In the genomic region with DNA sequence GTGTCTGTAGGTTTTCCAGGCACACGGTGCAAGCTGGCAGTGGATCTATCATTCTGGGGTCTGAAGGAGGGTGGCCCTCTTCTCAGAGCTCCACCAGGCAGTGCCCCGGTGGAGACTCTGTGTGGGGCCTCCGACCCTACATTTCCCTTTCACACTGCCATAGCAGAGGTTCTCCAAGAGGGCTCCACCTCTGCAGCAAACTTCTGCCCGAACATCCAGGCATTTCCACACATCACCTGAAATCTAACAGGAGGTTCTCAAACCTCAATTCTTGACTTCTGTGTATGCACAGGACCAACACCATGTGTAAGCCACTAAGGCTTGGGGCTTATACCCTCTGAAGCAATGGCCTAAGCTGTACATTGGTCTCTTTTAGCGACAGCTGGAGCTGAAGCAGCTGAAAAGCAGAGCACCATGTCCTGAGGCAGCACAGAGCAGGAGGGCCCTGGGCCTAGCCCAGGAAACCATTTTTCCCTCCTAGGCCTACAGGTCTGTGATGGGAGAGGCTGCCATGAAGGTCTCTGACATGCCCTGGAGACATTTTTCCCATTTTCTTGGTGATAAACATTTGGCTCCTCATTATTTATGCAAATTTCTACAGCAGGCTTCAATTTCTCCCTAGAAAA, we compare ENCODE assay signal across 2 cellular contexts.
TF ChIP-seq lines count a peak whose summit lies in the region.

No MANE protein-coding gene starts in this region.

TF ChIP-seq in HEK293, 187 proteins besides CTCF, POLR2A, EP300 and RAD21 (continues in another document):
- TF ChIP-seq ZSCAN23 (tag by site-specific recombination; IDR thresholded peaks at IDR 0.05), result no peak
- no peak for TF ChIP-seq ZNF311 (tag by site-specific recombination; IDR thresholded peaks at IDR 0.05; ENCODE audit: borderline replicate concordance)
- no peak for TF ChIP-seq PRDM1 (tag by site-specific recombination; IDR thresholded peaks at IDR 0.05)
- TF ChIP-seq, protein P1, sequence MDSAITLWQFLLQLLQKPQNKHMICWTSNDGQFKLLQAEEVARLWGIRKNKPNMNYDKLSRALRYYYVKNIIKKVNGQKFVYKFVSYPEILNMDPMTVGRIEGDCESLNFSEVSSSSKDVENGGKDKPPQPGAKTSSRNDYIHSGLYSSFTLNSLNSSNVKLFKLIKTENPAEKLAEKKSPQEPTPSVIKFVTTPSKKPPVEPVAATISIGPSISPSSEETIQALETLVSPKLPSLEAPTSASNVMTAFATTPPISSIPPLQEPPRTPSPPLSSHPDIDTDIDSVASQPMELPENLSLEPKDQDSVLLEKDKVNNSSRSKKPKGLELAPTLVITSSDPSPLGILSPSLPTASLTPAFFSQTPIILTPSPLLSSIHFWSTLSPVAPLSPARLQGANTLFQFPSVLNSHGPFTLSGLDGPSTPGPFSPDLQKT (IDR thresholded peaks at IDR 0.05; ENCODE audit: borderline replicate concordance, low read depth, low read length), result no peak
- no peak for TF ChIP-seq ZSCAN16 (tag by site-specific recombination; IDR thresholded peaks at IDR 0.05)
- TF ChIP-seq ZNF747 (tag by site-specific recombination; IDR thresholded peaks at IDR 0.05), result no peak
- TF ChIP-seq, protein P2, sequence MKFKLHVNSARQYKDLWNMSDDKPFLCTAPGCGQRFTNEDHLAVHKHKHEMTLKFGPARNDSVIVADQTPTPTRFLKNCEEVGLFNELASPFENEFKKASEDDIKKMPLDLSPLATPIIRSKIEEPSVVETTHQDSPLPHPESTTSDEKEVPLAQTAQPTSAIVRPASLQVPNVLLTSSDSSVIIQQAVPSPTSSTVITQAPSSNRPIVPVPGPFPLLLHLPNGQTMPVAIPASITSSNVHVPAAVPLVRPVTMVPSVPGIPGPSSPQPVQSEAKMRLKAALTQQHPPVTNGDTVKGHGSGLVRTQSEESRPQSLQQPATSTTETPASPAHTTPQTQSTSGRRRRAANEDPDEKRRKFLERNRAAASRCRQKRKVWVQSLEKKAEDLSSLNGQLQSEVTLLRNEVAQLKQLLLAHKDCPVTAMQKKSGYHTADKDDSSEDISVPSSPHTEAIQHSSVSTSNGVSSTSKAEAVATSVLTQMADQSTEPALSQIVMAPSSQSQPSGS (tag by site-specific recombination; IDR thresholded peaks at IDR 0.05; ENCODE audit: low read depth), result no peak
- TF ChIP-seq TRIM28 (IDR thresholded peaks at IDR 0.05; ENCODE audit: borderline replicate concordance, low read length), result peak; percentile 68; the same call in 1 of the 2 replicates
- no peak for TF ChIP-seq SCRT1 (tag by site-specific recombination; IDR thresholded peaks at IDR 0.05; ENCODE audit: borderline replicate concordance)
- TF ChIP-seq ZNF623 (tag by site-specific recombination; IDR thresholded peaks at IDR 0.05), result no peak
- TF ChIP-seq SP3 (tag by site-specific recombination; IDR thresholded peaks at IDR 0.05), result no peak
- peak; percentile 97 for TF ChIP-seq SETDB1 (IDR thresholded peaks at IDR 0.05; ENCODE audit: insufficient read length, low read length)
- TF ChIP-seq ZNF544 (tag by site-specific recombination; IDR thresholded peaks at IDR 0.05), result no peak
- TF ChIP-seq, protein P3, sequence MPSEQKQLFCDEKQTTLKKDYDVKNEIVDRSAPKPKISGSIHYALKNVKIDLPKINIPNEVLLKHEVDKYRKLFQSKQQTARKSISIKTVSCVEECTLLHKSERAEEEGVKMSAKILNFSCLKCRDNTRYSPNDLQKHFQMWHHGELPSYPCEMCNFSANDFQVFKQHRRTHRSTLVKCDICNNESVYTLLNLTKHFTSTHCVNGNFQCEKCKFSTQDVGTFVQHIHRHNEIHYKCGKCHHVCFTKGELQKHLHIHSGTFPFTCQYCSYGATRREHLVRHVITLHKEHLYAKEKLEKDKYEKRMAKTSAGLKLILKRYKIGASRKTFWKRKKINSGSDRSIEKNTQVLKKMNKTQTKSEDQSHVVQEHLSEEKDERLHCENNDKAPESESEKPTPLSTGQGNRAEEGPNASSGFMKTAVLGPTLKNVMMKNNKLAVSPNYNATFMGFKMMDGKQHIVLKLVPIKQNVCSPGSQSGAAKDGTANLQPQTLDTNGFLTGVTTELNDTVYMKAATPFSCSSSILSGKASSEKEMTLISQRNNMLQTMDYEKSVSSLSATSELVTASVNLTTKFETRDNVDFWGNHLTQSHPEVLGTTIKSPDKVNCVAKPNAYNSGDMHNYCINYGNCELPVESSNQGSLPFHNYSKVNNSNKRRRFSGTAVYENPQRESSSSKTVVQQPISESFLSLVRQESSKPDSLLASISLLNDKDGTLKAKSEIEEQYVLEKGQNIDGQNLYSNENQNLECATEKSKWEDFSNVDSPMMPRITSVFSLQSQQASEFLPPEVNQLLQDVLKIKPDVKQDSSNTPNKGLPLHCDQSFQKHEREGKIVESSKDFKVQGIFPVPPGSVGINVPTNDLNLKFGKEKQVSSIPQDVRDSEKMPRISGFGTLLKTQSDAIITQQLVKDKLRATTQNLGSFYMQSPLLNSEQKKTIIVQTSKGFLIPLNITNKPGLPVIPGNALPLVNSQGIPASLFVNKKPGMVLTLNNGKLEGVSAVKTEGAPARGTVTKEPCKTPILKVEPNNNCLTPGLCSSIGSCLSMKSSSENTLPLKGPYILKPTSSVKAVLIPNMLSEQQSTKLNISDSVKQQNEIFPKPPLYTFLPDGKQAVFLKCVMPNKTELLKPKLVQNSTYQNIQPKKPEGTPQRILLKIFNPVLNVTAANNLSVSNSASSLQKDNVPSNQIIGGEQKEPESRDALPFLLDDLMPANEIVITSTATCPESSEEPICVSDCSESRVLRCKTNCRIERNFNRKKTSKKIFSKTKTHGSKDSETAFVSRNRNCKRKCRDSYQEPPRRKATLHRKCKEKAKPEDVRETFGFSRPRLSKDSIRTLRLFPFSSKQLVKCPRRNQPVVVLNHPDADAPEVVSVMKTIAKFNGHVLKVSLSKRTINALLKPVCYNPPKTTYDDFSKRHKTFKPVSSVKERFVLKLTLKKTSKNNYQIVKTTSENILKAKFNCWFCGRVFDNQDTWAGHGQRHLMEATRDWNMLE (tag by site-specific recombination; conservative IDR thresholded peaks at IDR 0.05; ENCODE audit: low read depth), result no peak
- TF ChIP-seq ZNF121 (tag by site-specific recombination; IDR thresholded peaks at IDR 0.05), result no peak

TF ChIP-seq in H1, 55 proteins besides CTCF, POLR2A, EP300 and RAD21 (continued from another document):
- TF ChIP-seq KDM1A (IDR thresholded peaks at IDR 0.05; ENCODE audit: borderline replicate concordance, low read length), result peak; percentile 61; the same call in 1 of the 2 replicates
